8 cellular contexts compared by ENCODE assay signal in the genomic region with DNA sequence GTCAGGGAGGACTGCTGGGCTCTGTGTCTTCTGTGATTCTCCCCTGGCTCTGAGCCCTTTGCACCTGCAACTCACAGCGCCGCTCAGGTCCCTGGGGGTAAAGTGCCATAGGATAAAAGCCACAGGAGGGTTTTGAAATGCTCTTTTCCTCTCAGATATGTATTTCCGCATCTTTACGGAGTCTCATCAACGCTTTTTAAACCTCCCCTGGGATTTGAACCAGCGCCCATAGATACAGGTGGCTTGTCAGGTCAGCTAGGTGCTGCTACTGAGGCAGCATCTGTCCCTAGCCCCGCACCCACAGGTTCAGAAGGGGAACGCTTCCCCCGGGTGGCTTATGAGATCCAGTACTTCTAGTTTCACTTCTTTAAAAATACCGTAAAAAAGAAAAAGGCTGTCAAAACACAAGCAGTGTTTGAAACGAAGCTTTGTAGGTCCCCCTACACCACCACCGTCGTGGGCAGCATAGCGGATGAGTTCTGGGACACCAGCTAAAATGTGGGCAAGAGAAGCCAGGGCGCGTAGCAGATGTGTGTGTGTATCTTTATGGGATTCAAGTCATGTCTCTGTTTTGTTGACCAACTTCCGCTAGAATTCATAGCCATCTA.
DNase-seq lines count a peak whose midpoint lies in the region; ATAC-seq, FAIRE-seq and TF ChIP-seq lines count a peak whose summit lies in the region.

No MANE protein-coding gene starts in this region.

- peaks cover 74% of the 10 kb centered on the region for H3K4me1 ChIP-seq in GM12878 (ENCODE audit: control insufficient read depth, insufficient read depth, low read length)

- peak; percentile 85 to 87 for TF ChIP-seq EP300 in GM12878 (IDR thresholded peaks at IDR 0.05; ENCODE audit: borderline replicate concordance in 1 of 2, control insufficient read depth in 1 of 2, low read depth in 2 of 2, low read length in 2 of 2)

- WGBS in GM12878 (ENCODE audit: insufficient coverage, insufficient replicate concordance, low lambda C conversion rate, missing lambda C conversion rate): under 1% methylated on average over 17 of the region's 17 CpGs

- RAD21 ChIA-PET in GM12878 (lab: Charles Lee; ENCODE audit: unreplicated experiment): interaction anchor here (1.0 to 5.8 kb wide), 22 partner anchors 10 to 316 kb away, joined by 3 to 46 read pairs (median 6); no protein-coding TSS in a partner anchor

- no peak for TF ChIP-seq CTCF in GM12875 (IDR thresholded peaks at IDR 0.05; ENCODE audit: borderline replicate concordance, insufficient read depth, low read depth, low read length)
- no peak for TF ChIP-seq CTCF in GM20000 (IDR thresholded peaks at IDR 0.05; ENCODE audit: extremely low read depth, missing control alignments)
- peak; percentile 2 to 7 (median 3); a peak in 1 of 6 replicates for TF ChIP-seq CTCF in GM12878 (IDR thresholded peaks at IDR 0.05 in 2 of 3, conservative IDR thresholded peaks at IDR 0.05 in 1 of 3; ENCODE audit: control insufficient read depth in 2 of 3, extremely low read depth in 1 of 3, insufficient read depth in 1 of 3, low read depth in 3 of 3, low read length in 3 of 3)
- no peak for TF ChIP-seq CTCF in foreskin fibroblast (IDR thresholded peaks at IDR 0.05; ENCODE audit: low read depth, low read length)

- H3K79me2 ChIP-seq in GM12878 (ENCODE audit: control insufficient read depth, insufficient read depth, low read length): peaks cover 17% of the 10 kb centered on the region

- no TSS peak for BruUV-seq in GM12878 (replicated peaks; lab: Mats Ljungman, UMichigan)

- no peaks in the 10 kb centered on the region for H3K9me3 ChIP-seq in GM12878 (replicated peaks; ENCODE audit: control insufficient read depth, insufficient read depth, low read length)

- TF ChIP-seq POLR2A in GM12878 (IDR thresholded peaks at IDR 0.05; ENCODE audit: low read depth, low read length): peak; percentile 43; the same call in 1 of the 2 replicates

- H4K20me1 ChIP-seq in GM12878 (ENCODE audit: control insufficient read depth, insufficient read depth): no peaks in the 10 kb centered on the region

- H3K4me2 ChIP-seq in GM12878 (ENCODE audit: control insufficient read depth, insufficient read depth): peak overlapping the region; percentile 77

- peak; percentile 79 for ATAC-seq in HG03378 (IDR thresholded peaks at IDR 0.05; ENCODE audit: unreplicated experiment)
- peak; percentile 87 for ATAC-seq in GM12878

- CTCF ChIA-PET in GM12878 (lab: Yijun Ruan, JAX): interaction anchor here (0.7 to 3.5 kb wide), 10 partner anchors 9 to 316 kb away, joined by 3 to 11 read pairs (median 4); no protein-coding TSS in a partner anchor

- H3K4me3 ChIP-seq in GM12875 (ENCODE audit: low read depth, low read length) (peak overlapping the region; percentile 11), GM12878 (peak overlapping the region; percentile 50), foreskin fibroblast (ENCODE audit: low read depth in 1 of 2, low read length in 2 of 2) (no peak overlapping the region)

- H3K27ac ChIP-seq in GM12878 (ENCODE audit: control insufficient read depth, insufficient read depth): peak overlapping the region; percentile 93

- SMC1A ChIA-PET in GM12878 (lab: Charles Lee; ENCODE audit: uncharacterized antibody, unreplicated experiment): interaction anchor here (0.9 to 4.8 kb wide), 21 partner anchors 9 to 177 kb away, joined by 3 to 37 read pairs (median 4); no protein-coding TSS in a partner anchor

- H3K36me3 ChIP-seq in GM12878 (ENCODE audit: control insufficient read depth in 2 of 2, insufficient read depth in 2 of 2, low read length in 1 of 2): peaks cover 0 to 4% of the 10 kb centered on the region in 2 experiments; a peak in 3 of 4 replicates

- TF ChIP-seq RAD21 in GM12878 (IDR thresholded peaks at IDR 0.05; ENCODE audit: insufficient read depth, low read depth, low read length): peak; percentile 43; the same call in 1 of the 2 replicates

- FAIRE-seq in GM12878 (lab: Jason Lieb, UNC): peak; percentile 94

- intact Hi-C loops in GM12878 (cut with micrococcal nuclease; ENCODE audit: unreplicated experiment): loop anchor here (1.0 to 5.0 kb wide), 6 partner anchors 9 to 176 kb away; no protein-coding TSS in a partner anchor

- peak overlapping the region; percentile 36 for H2AFZ ChIP-seq in GM12878 (ENCODE audit: control insufficient read depth, low read depth, low read length)

- in situ Hi-C loops in GM12878 (cut with MboI): no loop called here

- peak; percentile 72 for DNase-seq in GM20000 (ENCODE audit: low spot score)
- peak; percentile 88 for DNase-seq in GM12878 (ENCODE audit: low read depth, low spot score)
- DNase-seq in stimulated activated CD4-positive, alpha-beta T cell treated with anti-CD3 and anti-CD28 coated beads, Interleukin-12 subunit alpha, Interleukin-12 subunit beta, amount 100 ng/mL, for 4 hours: no peak
- no peak for DNase-seq in HuH-7.5 (ENCODE audit: low spot score)
- no peak for DNase-seq in foreskin fibroblast
- no peak for DNase-seq in A172 (ENCODE audit: low spot score)

- H3K27me3 ChIP-seq in GM12878 (replicated peaks in 1 of 2; ENCODE audit: control insufficient read depth in 2 of 2, insufficient read depth in 2 of 2, low read length in 1 of 2): no peaks in the 10 kb centered on the region

- POLR2A ChIA-PET in GM12878 (lab: Charles Lee): interaction anchor here (0.6 to 2.5 kb wide), 7 partner anchors 10 to 133 kb away, joined by 3 to 17 read pairs (median 5); no protein-coding TSS in a partner anchor

- H3K9ac ChIP-seq in GM12878 (ENCODE audit: control insufficient read depth, insufficient read depth, low read length): peak overlapping the region; percentile 68

TF ChIP-seq in GM12878, 131 proteins besides CTCF, POLR2A, EP300 and RAD21 (continues in another document):
- TF ChIP-seq EZH2 (IDR thresholded peaks at IDR 0.05; ENCODE audit: borderline replicate concordance, control insufficient read depth, low read depth, low read length) (no peak), RFX5 (IDR thresholded peaks at IDR 0.05; ENCODE audit: low read depth, low read length) (no peak), MYB (IDR thresholded peaks at IDR 0.05; ENCODE audit: borderline replicate concordance, low read depth, low read length) (no peak), FOXK2 (IDR thresholded peaks at IDR 0.05) (no peak), HDAC6 (IDR thresholded peaks at IDR 0.05; ENCODE audit: unreplicated experiment) (no peak), SPI1 (IDR thresholded peaks at IDR 0.05; ENCODE audit: borderline replicate concordance, insufficient read depth, low read depth, low read length) (peak; percentile 97), BMI1 (IDR thresholded peaks at IDR 0.05; ENCODE audit: borderline replicate concordance) (no peak), NFYA (IDR thresholded peaks at IDR 0.05; ENCODE audit: borderline replicate concordance, low read depth, low read length) (no peak), STAT3 (IDR thresholded peaks at IDR 0.05; ENCODE audit: low read depth, low read length) (no peak), PML (IDR thresholded peaks at IDR 0.05; ENCODE audit: low read length) (0 out of 2 replicates have a peak, but pooled peaks have one; percentile 38), RUNX3 (IDR thresholded peaks at IDR 0.05; ENCODE audit: low read length) (peak; percentile 78)
- TF ChIP-seq, protein P1, sequence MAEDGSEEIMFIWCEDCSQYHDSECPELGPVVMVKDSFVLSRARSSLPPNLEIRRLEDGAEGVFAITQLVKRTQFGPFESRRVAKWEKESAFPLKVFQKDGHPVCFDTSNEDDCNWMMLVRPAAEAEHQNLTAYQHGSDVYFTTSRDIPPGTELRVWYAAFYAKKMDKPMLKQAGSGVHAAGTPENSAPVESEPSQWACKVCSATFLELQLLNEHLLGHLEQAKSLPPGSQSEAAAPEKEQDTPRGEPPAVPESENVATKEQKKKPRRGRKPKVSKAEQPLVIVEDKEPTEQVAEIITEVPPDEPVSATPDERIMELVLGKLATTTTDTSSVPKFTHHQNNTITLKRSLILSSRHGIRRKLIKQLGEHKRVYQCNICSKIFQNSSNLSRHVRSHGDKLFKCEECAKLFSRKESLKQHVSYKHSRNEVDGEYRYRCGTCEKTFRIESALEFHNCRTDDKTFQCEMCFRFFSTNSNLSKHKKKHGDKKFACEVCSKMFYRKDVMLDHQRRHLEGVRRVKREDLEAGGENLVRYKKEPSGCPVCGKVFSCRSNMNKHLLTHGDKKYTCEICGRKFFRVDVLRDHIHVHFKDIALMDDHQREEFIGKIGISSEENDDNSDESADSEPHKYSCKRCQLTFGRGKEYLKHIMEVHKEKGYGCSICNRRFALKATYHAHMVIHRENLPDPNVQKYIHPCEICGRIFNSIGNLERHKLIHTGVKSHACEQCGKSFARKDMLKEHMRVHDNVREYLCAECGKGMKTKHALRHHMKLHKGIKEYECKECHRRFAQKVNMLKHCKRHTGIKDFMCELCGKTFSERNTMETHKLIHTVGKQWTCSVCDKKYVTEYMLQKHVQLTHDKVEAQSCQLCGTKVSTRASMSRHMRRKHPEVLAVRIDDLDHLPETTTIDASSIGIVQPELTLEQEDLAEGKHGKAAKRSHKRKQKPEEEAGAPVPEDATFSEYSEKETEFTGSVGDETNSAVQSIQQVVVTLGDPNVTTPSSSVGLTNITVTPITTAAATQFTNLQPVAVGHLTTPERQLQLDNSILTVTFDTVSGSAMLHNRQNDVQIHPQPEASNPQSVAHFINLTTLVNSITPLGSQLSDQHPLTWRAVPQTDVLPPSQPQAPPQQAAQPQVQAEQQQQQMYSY (CRISPR knock-in tag; IDR thresholded peaks at IDR 0.05): no peak
- TF ChIP-seq, protein P2, sequence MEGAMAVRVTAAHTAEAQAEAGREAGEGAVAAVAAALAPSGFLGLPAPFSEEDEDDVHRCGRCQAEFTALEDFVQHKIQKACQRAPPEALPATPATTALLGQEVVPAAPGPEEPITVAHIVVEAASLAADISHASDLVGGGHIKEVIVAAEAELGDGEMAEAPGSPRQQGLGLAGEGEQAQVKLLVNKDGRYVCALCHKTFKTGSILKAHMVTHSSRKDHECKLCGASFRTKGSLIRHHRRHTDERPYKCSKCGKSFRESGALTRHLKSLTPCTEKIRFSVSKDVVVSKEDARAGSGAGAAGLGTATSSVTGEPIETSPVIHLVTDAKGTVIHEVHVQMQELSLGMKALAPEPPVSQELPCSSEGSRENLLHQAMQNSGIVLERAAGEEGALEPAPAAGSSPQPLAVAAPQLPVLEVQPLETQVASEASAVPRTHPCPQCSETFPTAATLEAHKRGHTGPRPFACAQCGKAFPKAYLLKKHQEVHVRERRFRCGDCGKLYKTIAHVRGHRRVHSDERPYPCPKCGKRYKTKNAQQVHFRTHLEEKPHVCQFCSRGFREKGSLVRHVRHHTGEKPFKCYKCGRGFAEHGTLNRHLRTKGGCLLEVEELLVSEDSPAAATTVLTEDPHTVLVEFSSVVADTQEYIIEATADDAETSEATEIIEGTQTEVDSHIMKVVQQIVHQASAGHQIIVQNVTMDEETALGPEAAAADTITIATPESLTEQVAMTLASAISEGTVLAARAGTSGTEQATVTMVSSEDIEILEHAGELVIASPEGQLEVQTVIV (IDR thresholded peaks at IDR 0.05; ENCODE audit: borderline replicate concordance, partially characterized antibody): no peak

Comparison
In these comparisons a context has a peak if more than half of its experiments do, and no peak if none do; other contexts are left out.
1. H3K4me3 ChIP-seq: peak in GM12875 (single experiment) and GM12878 (single experiment); none in foreskin fibroblast (0 of 2).
2. CTCF ChIP-seq: peak in GM12878 (3 of 3); none in GM12875 (single experiment), GM20000 (single experiment) and foreskin fibroblast (single experiment).
3. DNase-seq: peak in GM20000 (single experiment) and GM12878 (single experiment); none in stimulated activated CD4-positive, alpha-beta T cell treated with anti-CD3 and anti-CD28 coated beads, Interleukin-12 subunit alpha, Interleukin-12 subunit beta, amount 100 ng/mL, for 4 hours (single experiment), HuH-7.5 (single experiment), foreskin fibroblast (0 of 2) and A172 (single experiment).